ENCODE assay signal across 10 cellular contexts in the genomic region with DNA sequence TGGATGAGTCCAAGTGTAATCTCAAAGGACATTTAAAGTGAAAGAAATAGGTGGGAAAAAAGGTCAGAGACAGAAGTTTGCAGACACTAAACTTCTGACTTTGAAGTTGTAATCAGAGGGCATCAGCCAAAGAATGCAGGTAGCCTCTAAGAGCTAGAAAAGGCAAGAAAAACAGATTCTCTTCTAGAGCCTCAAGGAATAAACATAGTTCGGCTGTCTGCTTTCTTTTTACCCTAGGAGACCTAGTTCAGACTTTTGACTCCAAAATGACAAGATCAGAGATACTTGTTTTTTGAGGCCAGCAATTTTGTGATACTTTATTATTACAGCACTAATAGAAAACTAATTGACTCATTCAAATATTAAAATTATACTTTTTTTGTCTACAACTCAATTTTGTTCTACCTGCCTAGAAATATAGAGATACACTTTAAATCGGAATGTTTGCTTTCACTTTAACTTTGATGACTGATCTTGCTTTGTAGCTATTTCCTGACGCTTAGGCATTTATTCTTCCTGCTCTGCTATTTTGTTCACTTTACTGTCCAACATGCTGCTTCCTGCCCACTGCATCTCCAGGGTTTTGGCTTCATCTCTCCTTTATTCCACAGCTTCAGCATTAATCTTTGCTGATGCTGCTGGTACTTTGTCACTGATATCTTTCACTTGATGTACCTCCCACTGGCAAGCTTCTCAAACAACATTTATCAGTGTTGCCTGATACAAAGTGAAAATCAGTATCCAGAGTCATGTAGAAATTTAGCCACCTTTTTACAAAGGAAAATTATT.
A peak's percentile ranks its signal among the peaks of the same experiment; 100 is the strongest.
DNase-seq lines count a peak whose midpoint lies in the region; ATAC-seq, FAIRE-seq and TF ChIP-seq lines count a peak whose summit lies in the region.
"Had no signal": no experiment of that assay in that cellular context is flagged by ENCODE, and none has a peak within 500 bp of the region (broad histone marks: within the 10 kb centered on the region; RNA-seq: fewer than 3 reads in every experiment).

No MANE protein-coding gene starts in this region.

- H3K36me3 Mint-ChIP-seq in H9 (ENCODE audit: insufficient read depth in 1 of 3, low read depth in 3 of 3), result no peaks in the 10 kb centered on the region
- H3K36me3 Mint-ChIP-seq in activated CD8-positive, alpha-beta T cell treated with anti-CD3 and anti-CD28 coated beads, Interleukin-2, amount 10 ng/mL, durations not matched to agents 7 days and 5 days (ENCODE audit: low read depth), result no peaks in the 10 kb centered on the region
- H3K36me3 Mint-ChIP-seq in memory B cell, result no peaks in the 10 kb centered on the region

- H4K20me1 ChIP-seq in H9 (ENCODE audit: control insufficient read depth, insufficient read depth, insufficient read length), result no peaks in the 10 kb centered on the region

- peak; percentile 53 for ATAC-seq in activated CD8-positive, alpha-beta T cell treated with anti-CD3 and anti-CD28 coated beads, Interleukin-2, amount 10 ng/mL, durations not matched to agents 7 days and 5 days
- ATAC-seq in memory B cell (ENCODE audit: low read depth) (no peak), psoas muscle (no peak)

- TF ChIP-seq CTCF in H9 (conservative IDR thresholded peaks at IDR 0.05) (no peak), psoas muscle (IDR thresholded peaks at IDR 0.05) (no peak)

- H3K4me3 Mint-ChIP-seq in H9 (no peak overlapping the region), memory B cell (peak overlapping the region; percentile 64)
- peak overlapping the region; percentile 71 for H3K4me3 Mint-ChIP-seq in activated CD8-positive, alpha-beta T cell treated with anti-CD3 and anti-CD28 coated beads, Interleukin-2, amount 10 ng/mL, durations not matched to agents 7 days and 5 days

- no peak overlapping the region for H2BK12ac ChIP-seq in H9 (ENCODE audit: insufficient read length, low read depth, low read length)

- H3K27me3 ChIP-seq in H9 (ENCODE audit: insufficient read depth, low read length) (no peaks in the 10 kb centered on the region), psoas muscle (ENCODE audit: insufficient read depth in 3 of 3, low read length in 2 of 3) (no peaks in the 10 kb centered on the region)

- H3K27me3 Mint-ChIP-seq in H9 (ENCODE audit: low read depth), result no peaks in the 10 kb centered on the region
- H3K27me3 Mint-ChIP-seq in activated CD8-positive, alpha-beta T cell treated with anti-CD3 and anti-CD28 coated beads, Interleukin-2, amount 10 ng/mL, durations not matched to agents 7 days and 5 days (ENCODE audit: low read depth), result no peaks in the 10 kb centered on the region
- peaks cover 2% of the 10 kb centered on the region for H3K27me3 Mint-ChIP-seq in memory B cell

- intact Hi-C loops in psoas muscle (cut with DNase I), result no loop called here

- no peak overlapping the region for H2BK5ac ChIP-seq in H9 (ENCODE audit: insufficient read length, low read length)

- no CpG with 5 or more reads among the region's 3 CpGs for WGBS in H9 (ENCODE audit: extremely low coverage, insufficient read length, low lambda C conversion rate)
- 39 to 44% (median 42%) methylated on average over 3 of the region's 3 CpGs for WGBS in psoas muscle, 3 donors

- POLR2A ChIA-PET in activated CD8-positive, alpha-beta T cell treated with anti-CD3 and anti-CD28 coated beads, Interleukin-2, amount 10 ng/mL, durations not matched to agents 7 days and 5 days (lab: Charles Lee), result interaction anchor here (0.7 kb wide), 1 partner anchor 1450 kb away, joined by 3 read pairs; no protein-coding TSS in a partner anchor

- H3K4me1 ChIP-seq in H9 (ENCODE audit: insufficient read depth, low read length) (no peaks in the 10 kb centered on the region), psoas muscle (no peaks in the 10 kb centered on the region)

- DNase-seq in DMS53 treated with DMSO at 0.1 percent for 48 hours (lab: John Stamatoyannopoulos, UW; ENCODE audit: unreplicated experiment), result peak; percentile 12
- DNase-seq in H9, result no peak
- DNase-seq in activated CD8-positive, alpha-beta T cell treated with anti-CD3 and anti-CD28 coated beads, Interleukin-2, amount 10 ng/mL, durations not matched to agents 7 days and 5 days, result no peak
- no peak for DNase-seq in memory B cell (ENCODE audit: low spot score in 2 of 2)
- no peak for DNase-seq in SKM-1 treated with dmso at 0.1 percent for 144 hours (lab: John Stamatoyannopoulos, UW; ENCODE audit: unreplicated experiment)
- no peak for DNase-seq in NCI-H2081 (lab: John Stamatoyannopoulos, UW)
- DNase-seq in GM12892 (ENCODE audit: insufficient read length), result no peak
- no peak for DNase-seq in psoas muscle
- DNase-seq: glutamatergic neuron, Kasumi-1 had no signal

- no peaks in the 10 kb centered on the region for H3K36me3 ChIP-seq in psoas muscle (ENCODE audit: insufficient read depth in 1 of 2, low read depth in 1 of 2)

- H2AK5ac ChIP-seq in H9 (ENCODE audit: insufficient read length, low read length), result no peak overlapping the region

- no peak overlapping the region for H2BK15ac ChIP-seq in H9 (ENCODE audit: low read depth, low read length)

- no peaks in the 10 kb centered on the region for H3K9me3 Mint-ChIP-seq in H9
- H3K9me3 Mint-ChIP-seq in activated CD8-positive, alpha-beta T cell treated with anti-CD3 and anti-CD28 coated beads, Interleukin-2, amount 10 ng/mL, durations not matched to agents 7 days and 5 days (ENCODE audit: insufficient read depth), result no peaks in the 10 kb centered on the region
- H3K9me3 Mint-ChIP-seq in memory B cell, result no peaks in the 10 kb centered on the region

- H4K91ac ChIP-seq in H9 (ENCODE audit: insufficient read length, low read depth, low read length), result no peak overlapping the region

- no peak overlapping the region for H3T11ph ChIP-seq in H9 (ENCODE audit: low read length)

- H3K4ac ChIP-seq in H9 (ENCODE audit: low read depth, low read length), result no peak overlapping the region

- TF ChIP-seq POLR2A in GM12892 (IDR thresholded peaks at IDR 0.05; ENCODE audit: low read depth, low read length), result no peak

- no peaks in the 10 kb centered on the region for H3K9me3 ChIP-seq in H9 (ENCODE audit: control insufficient read depth, low read depth, low read length)
- H3K9me3 ChIP-seq in psoas muscle, result no peaks in the 10 kb centered on the region

- no peaks in the 10 kb centered on the region for H3K79me2 ChIP-seq in H9 (ENCODE audit: insufficient read depth, low read length)

- no peak overlapping the region for H3K4me3 ChIP-seq in psoas muscle

- CTCF ChIA-PET in activated CD8-positive, alpha-beta T cell treated with anti-CD3 and anti-CD28 coated beads, Interleukin-2, amount 10 ng/mL, durations not matched to agents 7 days and 5 days (lab: Charles Lee), result interaction anchor here (1.0 to 1.1 kb wide), 2 partner anchors 37 to 272 kb away, joined by 3 to 4 read pairs; no protein-coding TSS in a partner anchor

- H3K4me1 Mint-ChIP-seq in H9, result no peaks in the 10 kb centered on the region; a peak in 1 of 4 replicates
- peaks cover 21% of the 10 kb centered on the region for H3K4me1 Mint-ChIP-seq in activated CD8-positive, alpha-beta T cell treated with anti-CD3 and anti-CD28 coated beads, Interleukin-2, amount 10 ng/mL, durations not matched to agents 7 days and 5 days (ENCODE audit: low read depth)
- peaks cover 3% of the 10 kb centered on the region for H3K4me1 Mint-ChIP-seq in memory B cell

- no peak overlapping the region for H3K14ac ChIP-seq in H9 (ENCODE audit: insufficient read depth, low read length)

- H3K18ac ChIP-seq in H9 (ENCODE audit: insufficient read length, low read depth, low read length), result no peak overlapping the region

- FAIRE-seq in GM12892 (lab: Jason Lieb, UNC), result no peak

- H3K23ac ChIP-seq in H9 (ENCODE audit: insufficient read length, low read depth, low read length), result no peak overlapping the region

- no peak overlapping the region for H4K8ac ChIP-seq in H9 (replicated peaks; ENCODE audit: insufficient read length, low read depth, low read length)

- peak overlapping the region; percentile 85 for H2AFZ ChIP-seq in H9 (ENCODE audit: low read length)

- no peak overlapping the region for H2BK20ac ChIP-seq in H9 (ENCODE audit: low read depth, low read length, poor library complexity, severe bottlenecking)

- no peak overlapping the region for H3K4me2 ChIP-seq in H9 (ENCODE audit: insufficient read depth, insufficient read length, low read length)

- no peak overlapping the region for H3K27ac ChIP-seq in H9 (ENCODE audit: insufficient read length, low read depth, low read length)
- no peak overlapping the region for H3K27ac ChIP-seq in psoas muscle

- H3K27ac Mint-ChIP-seq in H9 (no peak overlapping the region; a peak in 2 of 7 replicates), memory B cell (peak overlapping the region; percentile 22)
- peak overlapping the region; percentile 90 for H3K27ac Mint-ChIP-seq in activated CD8-positive, alpha-beta T cell treated with anti-CD3 and anti-CD28 coated beads, Interleukin-2, amount 10 ng/mL, durations not matched to agents 7 days and 5 days

- H3K23me2 ChIP-seq in H9 (ENCODE audit: insufficient read length, low read depth, low read length, poor library complexity, severe bottlenecking), result no peaks in the 10 kb centered on the region

- H2BK120ac ChIP-seq in H9 (ENCODE audit: low read depth, low read length, poor library complexity, severe bottlenecking), result no peak overlapping the region

- no peak overlapping the region for H3K56ac ChIP-seq in H9 (ENCODE audit: insufficient read length, low read depth, low read length)

- H3K79me1 ChIP-seq in H9 (ENCODE audit: insufficient read depth, low read depth, low read length, poor library complexity, severe bottlenecking), result no peaks in the 10 kb centered on the region

- H3K9ac ChIP-seq in H9 (ENCODE audit: extremely low read depth, insufficient read length, low read length), result no peak overlapping the region

- no peak overlapping the region for H4K5ac ChIP-seq in H9 (ENCODE audit: insufficient read length, low read depth, low read length)

Comparison
In these comparisons a context has a peak if more than half of its experiments do, and no peak if none do; other contexts are left out.
1. H3K27ac Mint-ChIP-seq: peak in activated CD8-positive, alpha-beta T cell treated with anti-CD3 and anti-CD28 coated beads, Interleukin-2, amount 10 ng/mL, durations not matched to agents 7 days and 5 days (single experiment) and memory B cell (single experiment); none in H9 (0 of 3).
2. H3K4me3 Mint-ChIP-seq: peak in activated CD8-positive, alpha-beta T cell treated with anti-CD3 and anti-CD28 coated beads, Interleukin-2, amount 10 ng/mL, durations not matched to agents 7 days and 5 days (single experiment) and memory B cell (single experiment); none in H9 (0 of 2).